9 cellular contexts compared by ENCODE assay signal in the genomic region with DNA sequence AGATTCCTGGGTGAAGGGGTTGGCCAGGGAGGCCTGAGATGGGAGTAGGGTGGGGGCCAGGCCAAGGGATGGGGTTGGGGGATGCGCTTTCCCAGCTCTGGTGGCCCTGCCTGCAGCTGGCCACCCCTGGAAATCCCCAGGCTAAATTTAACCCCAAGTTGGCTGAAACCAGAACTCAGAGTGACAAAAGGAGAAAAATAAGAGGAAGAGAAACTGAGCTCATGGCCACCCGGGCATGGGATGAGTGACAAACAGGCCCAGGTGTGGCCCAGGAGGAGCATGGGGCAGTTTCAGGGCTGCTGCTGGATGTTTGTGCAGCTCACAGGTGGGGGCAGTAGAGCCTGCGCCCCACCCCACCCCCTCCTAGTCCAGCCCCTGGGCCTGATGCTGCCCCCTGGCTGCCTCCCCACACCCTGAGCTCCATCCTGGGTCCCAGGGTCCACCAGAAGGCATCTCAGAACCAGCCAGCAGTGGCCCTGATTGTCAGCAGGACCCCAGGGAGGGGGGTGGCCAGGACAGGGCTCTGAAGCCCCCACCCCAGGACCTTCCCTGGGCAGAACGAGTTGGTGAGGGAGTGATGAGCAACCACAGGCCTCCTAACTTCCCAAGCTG. TPM values are rescaled to one million over a fixed set of nuclear protein-coding genes. Genes with fewer than 3 reads are reported as not detected.
DNase-seq lines count a peak whose midpoint lies in the region; ATAC-seq and TF ChIP-seq lines count a peak whose summit lies in the region.
"Had no signal": no experiment of that assay in that cellular context is flagged by ENCODE, and none has a peak within 500 bp of the region (broad histone marks: within the 10 kb centered on the region; RNA-seq: fewer than 3 reads in every experiment).

No MANE protein-coding gene starts in this region.

- H3K4me1 ChIP-seq in MM.1S (ENCODE audit: low read length), result peaks cover 94% of the 10 kb centered on the region
- H3K4me1 ChIP-seq in neural progenitor cell, result no peaks in the 10 kb centered on the region

- H4K20me1 ChIP-seq in MM.1S (ENCODE audit: insufficient read depth, low read length) (no peaks in the 10 kb centered on the region), neural progenitor cell (ENCODE audit: low read depth) (no peaks in the 10 kb centered on the region)

- H3K79me2 ChIP-seq in MM.1S (ENCODE audit: low read length), result peaks cover 88% of the 10 kb centered on the region
- no peaks in the 10 kb centered on the region for H3K79me2 ChIP-seq in neural progenitor cell (ENCODE audit: low read depth)

- peaks cover 5% of the 10 kb centered on the region for H3K27me3 Mint-ChIP-seq in neural progenitor cell (ENCODE audit: insufficient read depth, low read depth)

- H3K27me3 ChIP-seq in H7 (ENCODE audit: control insufficient read depth, insufficient read depth, low read length) (no peaks in the 10 kb centered on the region; the same call in 1 of the 2 replicates), MM.1S (replicated peaks; ENCODE audit: insufficient read depth, low read length) (no peaks in the 10 kb centered on the region), neural progenitor cell (peaks cover 44% of the 10 kb centered on the region), MG63 (no peaks in the 10 kb centered on the region)

- H3K4me2 ChIP-seq in MM.1S (ENCODE audit: low read depth, low read length) (peak overlapping the region; percentile 63; the same call in 1 of the 2 replicates), neural progenitor cell (no peak overlapping the region)

- ATAC-seq in GM18873 (IDR thresholded peaks at IDR 0.05; ENCODE audit: low FRiP score, unreplicated experiment), result peak; percentile 76
- ATAC-seq in left cardiac atrium, result no peak

- no peaks in the 10 kb centered on the region for H3K36me3 Mint-ChIP-seq in neural progenitor cell

- no peaks in the 10 kb centered on the region for H3K4me1 Mint-ChIP-seq in neural progenitor cell

- H3F3A ChIP-seq in MM.1S (ENCODE audit: insufficient read depth, low read length) (peaks cover 28% of the 10 kb centered on the region), neural progenitor cell (ENCODE audit: low read depth) (no peaks in the 10 kb centered on the region)

- H3K9me2 ChIP-seq in MM.1S (replicated peaks; ENCODE audit: insufficient read depth, low read length), result no peaks in the 10 kb centered on the region

- no peaks in the 10 kb centered on the region for H3K9me3 Mint-ChIP-seq in neural progenitor cell

- DNase-seq in H7 (peak; percentile 90), MM.1S (peak; percentile 99), neural progenitor cell (ENCODE audit: low spot score) (no peak), left cardiac atrium (no peak), MG63 (no peak), NCI-H446 treated with DMSO at 0.1 percent for 48 hours (lab: John Stamatoyannopoulos, UW) (no peak)
- no peak for DNase-seq in stimulated activated CD4-positive, alpha-beta T cell treated with anti-CD3 and anti-CD28 coated beads, Interleukin-4, amount 100 ng/mL, for 24 hours

- H3K36me3 ChIP-seq in H7 (replicated peaks; ENCODE audit: control insufficient read depth, insufficient read depth, low read length), result no peaks in the 10 kb centered on the region
- no peaks in the 10 kb centered on the region for H3K36me3 ChIP-seq in MM.1S (replicated peaks; ENCODE audit: insufficient read depth, low read length)
- no peaks in the 10 kb centered on the region for H3K36me3 ChIP-seq in neural progenitor cell
- no peaks in the 10 kb centered on the region for H3K36me3 ChIP-seq in MG63

- no peak overlapping the region for H3K4me3 ChIP-seq in H7 (ENCODE audit: insufficient read depth, low read depth, low read length)
- H3K4me3 ChIP-seq in MM.1S (ENCODE audit: low read length), result no peak overlapping the region
- H3K4me3 ChIP-seq in neural progenitor cell, result no peak overlapping the region
- H3K4me3 ChIP-seq in MG63, result no peak overlapping the region

- H3K27ac Mint-ChIP-seq in neural progenitor cell, result no peak overlapping the region

- peak overlapping the region; percentile 93 for H3K9ac ChIP-seq in MM.1S (ENCODE audit: low read length)
- no peak overlapping the region for H3K9ac ChIP-seq in neural progenitor cell

- peak; percentile 83 for TF ChIP-seq CTCF in MM.1S (IDR thresholded peaks at IDR 0.05; ENCODE audit: low read length)
- TF ChIP-seq CTCF in neural progenitor cell (IDR thresholded peaks at IDR 0.05), result peak; percentile 9

- H3K27ac ChIP-seq in MM.1S (ENCODE audit: low read length), result peak overlapping the region; percentile 99
- H3K27ac ChIP-seq in neural progenitor cell, result no peak overlapping the region

- no peak overlapping the region for H3K4me3 Mint-ChIP-seq in neural progenitor cell

- intact Hi-C loops in left cardiac atrium (cut with DNase I), result no loop called here

- H3K9me3 ChIP-seq in MM.1S (replicated peaks; ENCODE audit: insufficient read depth, low read length) (no peaks in the 10 kb centered on the region), neural progenitor cell (ENCODE audit: low read depth) (no peaks in the 10 kb centered on the region), MG63 (no peaks in the 10 kb centered on the region)

- H2AFZ ChIP-seq in MM.1S (ENCODE audit: low read length) (no peak overlapping the region), neural progenitor cell (replicated peaks) (no peak overlapping the region)

RNA-seq across cellular contexts. Expression of a gene that starts 48.0 kb away (rescaled TPM):
- not detected in 2 replicates for total RNA-seq in H7 (2014; rRNA removed; shearing (Covaris generic))
- not detected in 2 replicates for total RNA-seq in neural progenitor cell (ENCODE audit: low replicate concordance)
- under 1 TPM; 0.58 to 0.77 TPM for total RNA-seq in left cardiac atrium
- total RNA-seq in MG63 (2014; rRNA removed; shearing (Covaris generic); ENCODE audit: low replicate concordance), result not detected in 2 replicates
- total RNA-seq: bronchial epithelial cell had no signal

Comparison
In these comparisons a context has a peak if more than half of its experiments do, and no peak if none do; other contexts are left out.
1. DNase-seq: peak in H7 (single experiment) and MM.1S (single experiment); none in neural progenitor cell (single experiment), left cardiac atrium (single experiment), MG63 (single experiment), stimulated activated CD4-positive, alpha-beta T cell treated with anti-CD3 and anti-CD28 coated beads, Interleukin-4, amount 100 ng/mL, for 24 hours (single experiment) and NCI-H446 treated with DMSO at 0.1 percent for 48 hours (single experiment).